In the genomic region with DNA sequence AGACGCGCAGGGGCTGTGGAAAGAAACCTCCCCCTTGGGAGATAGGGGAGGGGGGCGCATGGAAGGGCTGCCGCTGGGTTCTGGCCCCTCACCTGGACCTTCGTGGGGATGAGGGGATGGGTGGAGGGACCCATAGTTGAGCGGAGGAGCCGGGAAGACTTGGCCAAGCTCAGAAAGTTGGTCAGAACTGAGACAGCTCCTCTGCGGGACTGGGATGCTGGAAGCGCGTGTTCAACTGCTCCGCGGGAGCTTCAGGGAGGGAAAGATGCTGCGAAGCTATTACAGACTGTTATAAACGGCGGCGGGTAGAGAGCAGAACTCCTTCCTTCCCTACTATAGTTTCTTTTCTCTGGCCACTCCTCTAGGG, we compare ENCODE assay signal across 17 cellular contexts. TPM values are rescaled to one million over a fixed set of nuclear protein-coding genes. Genes with fewer than 3 reads are reported as not detected.
DNase-seq lines count a peak whose midpoint lies in the region; ATAC-seq and TF ChIP-seq lines count a peak whose summit lies in the region.
"Had no signal": no experiment of that assay in that cellular context is flagged by ENCODE, and none has a peak within 500 bp of the region (broad histone marks: within the 10 kb centered on the region; RNA-seq: fewer than 3 reads in every experiment).

No MANE protein-coding gene starts in this region.

- H3K79me1 ChIP-seq in mesendoderm (ENCODE audit: low read length) = no peaks in the 10 kb centered on the region

- no peak for ATAC-seq in HG03108 (IDR thresholded peaks at IDR 0.05; ENCODE audit: unreplicated experiment)
- ATAC-seq: mucosa of descending colon had no signal

- H3K4me3 ChIP-seq in left ventricle myocardium inferior (peak overlapping the region; percentile 30), right atrium auricular region (no peak overlapping the region), mesendoderm (ENCODE audit: low read length) (no peak overlapping the region), esophagus muscularis mucosa (peak overlapping the region in 1 of 4 donors; percentile 12)
- H3K4me3 ChIP-seq: mucosa of descending colon had no signal

- no peak overlapping the region for H4K8ac ChIP-seq in mesendoderm (ENCODE audit: low read depth, low read length)

- no peak overlapping the region for H2BK120ac ChIP-seq in mesendoderm (ENCODE audit: low read depth, low read length)

- H3K4me2 ChIP-seq in mesendoderm (ENCODE audit: low read length) = peak overlapping the region; percentile 88

- H2AK5ac ChIP-seq in mesendoderm (ENCODE audit: low read length) = no peak overlapping the region

- H3K4me1 ChIP-seq in left ventricle myocardium inferior (peaks cover 15% of the 10 kb centered on the region), right atrium auricular region (peaks cover 0 to 14% of the 10 kb centered on the region in 2 donors), mesendoderm (ENCODE audit: control insufficient read depth, low read depth, low read length) (no peaks in the 10 kb centered on the region), esophagus muscularis mucosa (peaks cover 4 to 16% (median 10%) of the 10 kb centered on the region in 4 donors)

- no peak overlapping the region for H3K56ac ChIP-seq in mesendoderm (ENCODE audit: low read length)

- no peak overlapping the region for H2BK15ac ChIP-seq in mesendoderm (replicated peaks; ENCODE audit: low read depth)

- WGBS in mesendoderm (ENCODE audit: extremely low coverage, insufficient coverage, low lambda C conversion rate) = no CpG with 5 or more reads among the region's 16 CpGs
- WGBS in esophagus muscularis mucosa = 0% methylated on average over 10 of the region's 16 CpGs

- intact Hi-C loops in left ventricle myocardium inferior (cut with micrococcal nuclease) = no loop called here
- intact Hi-C loops in esophagus muscularis mucosa (cut with DNase I) = no loop called here

- no peak overlapping the region for H4K5ac ChIP-seq in mesendoderm (ENCODE audit: low read length)

- H3K9ac ChIP-seq in mesendoderm (ENCODE audit: low read length) = no peak overlapping the region

- H3K79me2 ChIP-seq in mesendoderm (ENCODE audit: control insufficient read depth, insufficient read depth, low read length) = no peaks in the 10 kb centered on the region

- TF ChIP-seq CTCF in left ventricle myocardium inferior (IDR thresholded peaks at IDR 0.05; ENCODE audit: borderline replicate concordance) (no peak), right atrium auricular region (IDR thresholded peaks at IDR 0.05) (no peak), esophagus muscularis mucosa (IDR thresholded peaks at IDR 0.05) (no peak)

- H3K9me3 ChIP-seq in left ventricle myocardium inferior (replicated peaks) (no peaks in the 10 kb centered on the region), right atrium auricular region (peaks cover 0 to 3% of the 10 kb centered on the region in 2 donors), esophagus muscularis mucosa (no peaks in the 10 kb centered on the region)
- H3K9me3 ChIP-seq: mucosa of descending colon had no signal

- H3K23ac ChIP-seq in mesendoderm (ENCODE audit: low read length) = no peak overlapping the region

- H3K27ac ChIP-seq in left ventricle myocardium inferior (replicated peaks) (no peak overlapping the region), right atrium auricular region (no peak overlapping the region), mesendoderm (ENCODE audit: low read depth, low read length) (no peak overlapping the region), esophagus muscularis mucosa (replicated peaks in 1 of 4) (no peak overlapping the region)

- no peak overlapping the region for H3K18ac ChIP-seq in mesendoderm (ENCODE audit: low read length)

- H3K27me3 ChIP-seq in left ventricle myocardium inferior (ENCODE audit: low read depth) (peaks cover 64% of the 10 kb centered on the region), right atrium auricular region (peaks cover 0 to 8% of the 10 kb centered on the region in 2 donors), mesendoderm (ENCODE audit: insufficient read depth, low read length, poor library complexity) (peaks cover 20% of the 10 kb centered on the region), esophagus muscularis mucosa (peaks cover 0 to 51% (median 10%) of the 10 kb centered on the region in 4 donors)

- no peak for TF ChIP-seq POLR2A in esophagus muscularis mucosa (IDR thresholded peaks at IDR 0.05; ENCODE audit: low read depth)

- no peaks in the 10 kb centered on the region for H3K36me3 ChIP-seq in left ventricle myocardium inferior
- H3K36me3 ChIP-seq in right atrium auricular region = no peaks in the 10 kb centered on the region
- H3K36me3 ChIP-seq in mesendoderm (ENCODE audit: control insufficient read depth, insufficient read depth, low read length) = no peaks in the 10 kb centered on the region
- H3K36me3 ChIP-seq in esophagus muscularis mucosa = no peaks in the 10 kb centered on the region

- no peak for TF ChIP-seq EP300 in esophagus muscularis mucosa (IDR thresholded peaks at IDR 0.05)

- H2BK5ac ChIP-seq in mesendoderm (ENCODE audit: low read length) = no peak overlapping the region

- H3K4ac ChIP-seq in mesendoderm (ENCODE audit: low read depth, low read length) = no peak overlapping the region

- DNase-seq in left ventricle myocardium inferior (no peak), right atrium auricular region (ENCODE audit: low spot score) (no peak), cerebellum (ENCODE audit: low spot score) (peak; percentile 61), mesendoderm (peak; percentile 46), esophagus muscularis mucosa (ENCODE audit: extremely low spot score) (no peak)
- DNase-seq in activated effector memory CD4-positive, alpha-beta T cell treated with anti-CD3 and anti-CD28 coated beads, Interleukin-2, amount 50 U/mL, for 16 hours = no peak
- no peak for DNase-seq in activated CD8-positive, alpha-beta memory T cell treated with anti-CD3 and anti-CD28 coated beads, Interleukin-2, amount 50 U/mL, for 48 hours
- DNase-seq: activated CD4-positive, alpha-beta T cell treated with anti-CD3 and anti-CD28 coated beads, Interleukin-2, amount 50 U/mL, for 1 hour; activated gamma-delta T cell; DMS79 treated with DMSO at 0.1 percent for 48 hours; NCI-H1436 treated with DMSO at 0.1 percent for 48 hours; small intestine; SW 1271 had no signal

RNA-seq across cellular contexts. Expression of a gene that starts 0.9 kb away (rescaled TPM):
- total RNA-seq in left ventricle myocardium inferior (0.93 TPM), right atrium auricular region (1 to 10 TPM; 2.7 to 8.3 TPM), cerebellum (6.1 TPM), esophagus muscularis mucosa (under 1 TPM in 2 of 4 donors, not detected in 2; 0.17 to 0.58 TPM)
- polyA plus RNA-seq in mesendoderm (2013, experiment 1 of 2) = 0.04 TPM
- 0.07 TPM for polyA plus RNA-seq in mesendoderm (2013, experiment 2 of 2)
- total RNA-seq: mucosa of descending colon, ureter had no signal
- polyA plus RNA-seq: IgD-negative memory B cell had no signal

Comparison
In these comparisons a context has a peak if more than half of its experiments do, and no peak if none do; other contexts are left out.
1. DNase-seq: peak in cerebellum (single experiment) and mesendoderm (single experiment); none in left ventricle myocardium inferior (single experiment), right atrium auricular region (single experiment), esophagus muscularis mucosa (single experiment), activated effector memory CD4-positive, alpha-beta T cell treated with anti-CD3 and anti-CD28 coated beads, Interleukin-2, amount 50 U/mL, for 16 hours (single experiment) and activated CD8-positive, alpha-beta memory T cell treated with anti-CD3 and anti-CD28 coated beads, Interleukin-2, amount 50 U/mL, for 48 hours (single experiment).